In genomic region chr2:89938741-89939140, GRCh38 we compare ENCODE assay signal across 8 cellular contexts.
DNase-seq lines count a peak whose midpoint lies in the region; ATAC-seq, FAIRE-seq and TF ChIP-seq lines count a peak whose summit lies in the region.
"Not testable (repeated sequence)": the region's sequence is repeated elsewhere in the genome, so short reads cannot be mapped to it uniquely, and the experiment has no call there.

No MANE protein-coding gene starts in this region.

- H2AFZ ChIP-seq in HepG2 (ENCODE audit: low read length): not testable (repeated sequence)

- not testable (repeated sequence) for TF ChIP-seq RAD21 in HepG2 (CRISPR knock-in tag; IDR thresholded peaks at IDR 0.05)

- H3K36me3 Mint-ChIP-seq in activated B cell treated with CpG ODN at 0.5 μM for 24 hours (ENCODE audit: low read depth): not testable (repeated sequence)

- H3K9ac ChIP-seq in HepG2 (ENCODE audit: insufficient read depth, low read depth, low read length): not testable (repeated sequence)

- H3K79me2 ChIP-seq in HepG2 (ENCODE audit: insufficient read depth, low read length): not testable (repeated sequence)

- H3K9me3 Mint-ChIP-seq in activated B cell treated with CpG ODN at 0.5 μM for 24 hours: not testable (repeated sequence)

- H3K27ac Mint-ChIP-seq in activated B cell treated with CpG ODN at 0.5 μM for 24 hours: not testable (repeated sequence)

- DNase-seq in GM12892 (ENCODE audit: insufficient read length); activated B cell treated with CpG ODN at 0.5 μM for 24 hours; HepG2 (ENCODE audit: low spot score): not testable (repeated sequence)

- intact Hi-C loops in activated B cell treated with CpG ODN at 0.5 μM for 24 hours (cut with micrococcal nuclease); HepG2 (cut with micrococcal nuclease; ENCODE audit: unreplicated experiment): not testable (repeated sequence)

- H3K4me2 ChIP-seq in HepG2 (ENCODE audit: low read depth, low read length): not testable (repeated sequence)

- H3K4me3 ChIP-seq in HepG2 (replicated peaks in 1 of 3; ENCODE audit: insufficient read depth in 1 of 3, low read depth in 2 of 3, low read length in 3 of 3): not testable (repeated sequence)

- H4K20me1 ChIP-seq in HepG2 (ENCODE audit: insufficient read depth, low read length): not testable (repeated sequence)

- not testable (repeated sequence) for H3K36me3 ChIP-seq in HepG2 (replicated peaks in 1 of 2; ENCODE audit: control insufficient read depth in 1 of 2, insufficient read depth in 2 of 2, low read length in 2 of 2)

- not testable (repeated sequence) for TF ChIP-seq EP300 in HepG2 (IDR thresholded peaks at IDR 0.05; ENCODE audit: low read depth in 2 of 2, low read length in 2 of 2); HepG2 (CRISPR knock-in tag; IDR thresholded peaks at IDR 0.05; ENCODE audit: borderline replicate concordance)

- H3K4me1 ChIP-seq in HepG2 (ENCODE audit: insufficient read depth, low read length): not testable (repeated sequence)

- TF ChIP-seq POLR2A in GM12892 (IDR thresholded peaks at IDR 0.05; ENCODE audit: low read depth, low read length); HepG2 (IDR thresholded peaks at IDR 0.05; ENCODE audit: insufficient read depth in 1 of 2, low read depth in 2 of 2, low read length in 2 of 2): not testable (repeated sequence)

- FAIRE-seq in GM12892 (lab: Jason Lieb, UNC): peak; percentile 99
- not testable (repeated sequence) for FAIRE-seq in HepG2 (lab: Jason Lieb, UNC)

- not testable (repeated sequence) for H3K9me3 ChIP-seq in HepG2 (ENCODE audit: low read length)

- not testable (repeated sequence) for H3K27ac ChIP-seq in 22Rv1; HepG2 (ENCODE audit: extremely low read length, insufficient read depth, low read length)

- H3K27me3 Mint-ChIP-seq in activated B cell treated with CpG ODN at 0.5 μM for 24 hours: not testable (repeated sequence)

- POLR2A ChIA-PET in activated B cell treated with CpG ODN at 0.5 μM for 24 hours (lab: Charles Lee); HepG2 (lab: Yijun Ruan, JAX): not testable (repeated sequence)

- TF ChIP-seq CTCF in 22Rv1 (IDR thresholded peaks at IDR 0.05) (peak; percentile 50), HepG2 (CRISPR knock-in tag; IDR thresholded peaks at IDR 0.05) (peak; percentile 47)
- TF ChIP-seq CTCF in activated B cell treated with CpG ODN at 0.5 μM for 24 hours (IDR thresholded peaks at IDR 0.05): not testable (repeated sequence)

- WGBS in HepG2 (ENCODE audit: low lambda C conversion rate): no CpG with 5 or more reads among the region's 3 CpGs

- CTCF ChIA-PET in activated B cell treated with CpG ODN at 0.5 μM for 24 hours (lab: Charles Lee); HepG2 (lab: Yijun Ruan, JAX; ENCODE audit: low intra/inter-chr PET ratio, low total read pairs): not testable (repeated sequence)

- not testable (repeated sequence) for H3K27me3 ChIP-seq in HepG2 (ENCODE audit: control insufficient read depth in 1 of 2, insufficient read depth in 2 of 2, low read length in 2 of 2)

- BruUV-seq in HepG2 (replicated peaks; lab: Mats Ljungman, UMichigan): not testable (repeated sequence)

- ATAC-seq in GM19328 (IDR thresholded peaks at IDR 0.05; ENCODE audit: unreplicated experiment): peak; percentile 97
- peak; percentile 97 for ATAC-seq in GM21786 (IDR thresholded peaks at IDR 0.05; ENCODE audit: unreplicated experiment)
- ATAC-seq in HG03045 (IDR thresholded peaks at IDR 0.05; ENCODE audit: unreplicated experiment): peak; percentile 89
- ATAC-seq in HG03565 (IDR thresholded peaks at IDR 0.05; ENCODE audit: unreplicated experiment): peak; percentile 96
- peak; percentile 99 for ATAC-seq in activated B cell treated with CpG ODN at 0.5 μM for 24 hours (ENCODE audit: low read depth)
- peak; percentile 99 for ATAC-seq in HepG2

- H3K4me1 Mint-ChIP-seq in activated B cell treated with CpG ODN at 0.5 μM for 24 hours: peaks cover 18% of the 10 kb centered on the region

- not testable (repeated sequence) for H3K4me3 Mint-ChIP-seq in activated B cell treated with CpG ODN at 0.5 μM for 24 hours

- in situ Hi-C loops in HepG2 (cut with HindIII; ENCODE audit: extremely low pct_ligation_motif_present, low pct_unique_long_range_greater_than_20kb): not testable (repeated sequence)
